In the genomic region with DNA sequence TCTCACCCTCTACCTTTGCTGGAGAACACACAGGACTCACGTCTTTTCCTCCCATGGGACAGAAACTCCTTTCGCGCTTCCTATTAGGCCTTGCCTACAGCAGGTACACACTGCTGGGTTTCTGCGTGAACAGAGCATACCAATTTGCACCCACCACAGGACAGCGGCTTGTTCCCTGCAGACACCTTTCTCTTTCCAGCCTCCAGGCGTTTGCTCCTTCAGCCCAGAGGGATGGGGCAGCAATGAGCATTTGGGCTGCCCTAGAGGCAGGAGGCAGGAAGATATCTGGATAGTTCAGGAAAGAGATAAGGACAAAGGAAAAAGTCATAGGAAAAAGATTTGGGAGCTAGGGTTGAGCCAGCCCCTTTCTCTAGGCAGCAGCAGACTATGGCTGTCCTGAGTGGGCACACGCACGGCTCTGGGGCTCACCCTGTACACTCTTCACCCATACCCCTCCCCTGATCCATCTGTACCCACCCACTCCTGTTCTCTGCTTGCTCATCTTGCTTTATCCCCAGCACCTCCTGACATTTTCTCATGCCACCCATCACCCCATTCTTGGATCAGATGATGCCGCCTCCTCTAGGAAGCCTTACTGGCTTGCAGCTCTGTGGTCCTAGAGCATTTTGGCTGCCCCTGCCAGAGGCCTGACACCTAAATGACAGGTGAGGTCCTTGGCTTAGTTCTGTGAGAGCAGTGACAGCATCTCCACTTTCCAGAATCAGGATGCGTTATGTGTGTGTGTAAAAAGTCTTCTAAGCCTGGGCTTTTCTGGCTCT, we compare ENCODE assay signal across 2 cellular contexts.
TF ChIP-seq lines count a peak whose summit lies in the region.

No MANE protein-coding gene starts in this region.

TF ChIP-seq in A549, 52 proteins besides CTCF, POLR2A, EP300 and RAD21:
- TF ChIP-seq ZC3H11A (IDR thresholded peaks at IDR 0.05) (no peak), ZFP36 (IDR thresholded peaks at IDR 0.05; ENCODE audit: borderline replicate concordance, partially characterized antibody) (peak; percentile 89)

TF ChIP-seq in HEK293, 187 proteins besides CTCF, POLR2A, EP300 and RAD21:
- TF ChIP-seq SCRT1 (tag by site-specific recombination; IDR thresholded peaks at IDR 0.05; ENCODE audit: borderline replicate concordance) (no peak), ZNF10 (tag by site-specific recombination; IDR thresholded peaks at IDR 0.05) (no peak), ZNF670 (tag by site-specific recombination; IDR thresholded peaks at IDR 0.05; ENCODE audit: low read depth) (no peak), ZNF776 (tag by site-specific recombination; IDR thresholded peaks at IDR 0.05; ENCODE audit: borderline replicate concordance) (no peak), IKZF3 (tag by site-specific recombination; IDR thresholded peaks at IDR 0.05) (0 out of 2 replicates have a peak, but pooled peaks have one; percentile 41), REPIN1 (tag by site-specific recombination; IDR thresholded peaks at IDR 0.05; ENCODE audit: low read depth) (no peak), ZNF843 (tag by site-specific recombination; IDR thresholded peaks at IDR 0.05) (no peak), ZNF600 (tag by site-specific recombination; IDR thresholded peaks at IDR 0.05) (no peak), ZNF830 (tag by site-specific recombination; IDR thresholded peaks at IDR 0.05; ENCODE audit: low read depth) (no peak), ZIC2 (tag by site-specific recombination; IDR thresholded peaks at IDR 0.05) (peak; percentile 5; the same call in 1 of the 2 replicates), ZNF146 (tag by site-specific recombination; IDR thresholded peaks at IDR 0.05) (no peak), ZNF664 (tag by site-specific recombination; IDR thresholded peaks at IDR 0.05) (no peak), WT1 (tag by site-specific recombination; IDR thresholded peaks at IDR 0.05) (no peak), ZFP3 (tag by site-specific recombination; IDR thresholded peaks at IDR 0.05; ENCODE audit: low read depth) (no peak)
- TF ChIP-seq, protein P1, sequence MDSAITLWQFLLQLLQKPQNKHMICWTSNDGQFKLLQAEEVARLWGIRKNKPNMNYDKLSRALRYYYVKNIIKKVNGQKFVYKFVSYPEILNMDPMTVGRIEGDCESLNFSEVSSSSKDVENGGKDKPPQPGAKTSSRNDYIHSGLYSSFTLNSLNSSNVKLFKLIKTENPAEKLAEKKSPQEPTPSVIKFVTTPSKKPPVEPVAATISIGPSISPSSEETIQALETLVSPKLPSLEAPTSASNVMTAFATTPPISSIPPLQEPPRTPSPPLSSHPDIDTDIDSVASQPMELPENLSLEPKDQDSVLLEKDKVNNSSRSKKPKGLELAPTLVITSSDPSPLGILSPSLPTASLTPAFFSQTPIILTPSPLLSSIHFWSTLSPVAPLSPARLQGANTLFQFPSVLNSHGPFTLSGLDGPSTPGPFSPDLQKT (IDR thresholded peaks at IDR 0.05; ENCODE audit: borderline replicate concordance, low read depth, low read length), result no peak
- TF ChIP-seq, protein P2, sequence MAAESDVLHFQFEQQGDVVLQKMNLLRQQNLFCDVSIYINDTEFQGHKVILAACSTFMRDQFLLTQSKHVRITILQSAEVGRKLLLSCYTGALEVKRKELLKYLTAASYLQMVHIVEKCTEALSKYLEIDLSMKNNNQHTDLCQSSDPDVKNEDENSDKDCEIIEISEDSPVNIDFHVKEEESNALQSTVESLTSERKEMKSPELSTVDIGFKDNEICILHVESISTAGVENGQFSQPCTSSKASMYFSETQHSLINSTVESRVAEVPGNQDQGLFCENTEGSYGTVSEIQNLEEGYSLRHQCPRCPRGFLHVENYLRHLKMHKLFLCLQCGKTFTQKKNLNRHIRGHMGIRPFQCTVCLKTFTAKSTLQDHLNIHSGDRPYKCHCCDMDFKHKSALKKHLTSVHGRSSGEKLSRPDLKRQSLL (tag by site-specific recombination; IDR thresholded peaks at IDR 0.05), result no peak
- TF ChIP-seq, protein P3, sequence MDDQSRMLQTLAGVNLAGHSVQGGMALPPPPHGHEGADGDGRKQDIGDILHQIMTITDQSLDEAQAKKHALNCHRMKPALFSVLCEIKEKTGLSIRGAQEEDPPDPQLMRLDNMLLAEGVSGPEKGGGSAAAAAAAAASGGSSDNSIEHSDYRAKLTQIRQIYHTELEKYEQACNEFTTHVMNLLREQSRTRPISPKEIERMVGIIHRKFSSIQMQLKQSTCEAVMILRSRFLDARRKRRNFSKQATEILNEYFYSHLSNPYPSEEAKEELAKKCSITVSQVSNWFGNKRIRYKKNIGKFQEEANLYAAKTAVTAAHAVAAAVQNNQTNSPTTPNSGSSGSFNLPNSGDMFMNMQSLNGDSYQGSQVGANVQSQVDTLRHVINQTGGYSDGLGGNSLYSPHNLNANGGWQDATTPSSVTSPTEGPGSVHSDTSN (CRISPR knock-in tag; IDR thresholded peaks at IDR 0.05), result no peak
- TF ChIP-seq, protein P4, sequence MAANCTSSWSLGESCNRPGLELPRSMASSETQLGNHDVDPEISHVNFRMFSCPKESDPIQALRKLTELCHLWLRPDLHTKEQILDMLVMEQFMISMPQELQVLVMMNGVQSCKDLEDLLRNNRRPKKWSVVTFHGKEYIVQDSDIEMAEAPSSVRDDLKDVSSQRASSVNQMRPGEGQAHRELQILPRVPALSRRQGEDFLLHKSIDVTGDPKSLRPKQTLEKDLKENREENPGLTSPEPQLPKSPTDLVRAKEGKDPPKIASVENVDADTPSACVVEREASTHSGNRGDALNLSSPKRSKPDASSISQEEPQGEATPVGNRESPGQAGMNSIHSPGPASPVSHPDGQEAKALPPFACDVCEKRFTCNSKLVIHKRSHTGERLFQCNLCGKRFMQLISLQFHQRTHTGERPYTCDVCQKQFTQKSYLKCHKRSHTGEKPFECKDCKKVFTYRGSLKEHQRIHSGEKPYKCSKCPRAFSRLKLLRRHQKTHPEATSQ (tag by site-specific recombination; IDR thresholded peaks at IDR 0.05), result no peak
- TF ChIP-seq, protein P5, sequence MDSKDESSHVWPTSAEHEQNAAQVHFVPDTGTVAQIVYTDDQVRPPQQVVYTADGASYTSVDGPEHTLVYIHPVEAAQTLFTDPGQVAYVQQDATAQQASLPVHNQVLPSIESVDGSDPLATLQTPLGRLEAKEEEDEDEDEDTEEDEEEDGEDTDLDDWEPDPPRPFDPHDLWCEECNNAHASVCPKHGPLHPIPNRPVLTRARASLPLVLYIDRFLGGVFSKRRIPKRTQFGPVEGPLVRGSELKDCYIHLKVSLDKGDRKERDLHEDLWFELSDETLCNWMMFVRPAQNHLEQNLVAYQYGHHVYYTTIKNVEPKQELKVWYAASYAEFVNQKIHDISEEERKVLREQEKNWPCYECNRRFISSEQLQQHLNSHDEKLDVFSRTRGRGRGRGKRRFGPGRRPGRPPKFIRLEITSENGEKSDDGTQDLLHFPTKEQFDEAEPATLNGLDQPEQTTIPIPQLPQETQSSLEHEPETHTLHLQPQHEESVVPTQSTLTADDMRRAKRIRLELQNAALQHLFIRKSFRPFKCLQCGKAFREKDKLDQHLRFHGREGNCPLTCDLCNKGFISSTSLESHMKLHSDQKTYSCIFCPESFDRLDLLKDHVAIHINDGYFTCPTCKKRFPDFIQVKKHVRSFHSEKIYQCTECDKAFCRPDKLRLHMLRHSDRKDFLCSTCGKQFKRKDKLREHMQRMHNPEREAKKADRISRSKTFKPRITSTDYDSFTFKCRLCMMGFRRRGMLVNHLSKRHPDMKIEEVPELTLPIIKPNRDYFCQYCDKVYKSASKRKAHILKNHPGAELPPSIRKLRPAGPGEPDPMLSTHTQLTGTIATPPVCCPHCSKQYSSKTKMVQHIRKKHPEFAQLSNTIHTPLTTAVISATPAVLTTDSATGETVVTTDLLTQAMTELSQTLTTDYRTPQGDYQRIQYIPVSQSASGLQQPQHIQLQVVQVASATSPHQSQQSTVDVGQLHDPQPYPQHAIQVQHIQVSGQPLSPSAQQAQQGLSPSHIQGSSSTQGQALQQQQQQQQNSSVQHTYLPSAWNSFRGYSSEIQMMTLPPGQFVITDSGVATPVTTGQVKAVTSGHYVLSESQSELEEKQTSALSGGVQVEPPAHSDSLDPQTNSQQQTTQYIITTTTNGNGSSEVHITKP (tag by site-specific recombination; IDR thresholded peaks at IDR 0.05), result peak; percentile 42
TF ChIP-seq in HEK293: peak in this region for 3.
